In the genomic region with DNA sequence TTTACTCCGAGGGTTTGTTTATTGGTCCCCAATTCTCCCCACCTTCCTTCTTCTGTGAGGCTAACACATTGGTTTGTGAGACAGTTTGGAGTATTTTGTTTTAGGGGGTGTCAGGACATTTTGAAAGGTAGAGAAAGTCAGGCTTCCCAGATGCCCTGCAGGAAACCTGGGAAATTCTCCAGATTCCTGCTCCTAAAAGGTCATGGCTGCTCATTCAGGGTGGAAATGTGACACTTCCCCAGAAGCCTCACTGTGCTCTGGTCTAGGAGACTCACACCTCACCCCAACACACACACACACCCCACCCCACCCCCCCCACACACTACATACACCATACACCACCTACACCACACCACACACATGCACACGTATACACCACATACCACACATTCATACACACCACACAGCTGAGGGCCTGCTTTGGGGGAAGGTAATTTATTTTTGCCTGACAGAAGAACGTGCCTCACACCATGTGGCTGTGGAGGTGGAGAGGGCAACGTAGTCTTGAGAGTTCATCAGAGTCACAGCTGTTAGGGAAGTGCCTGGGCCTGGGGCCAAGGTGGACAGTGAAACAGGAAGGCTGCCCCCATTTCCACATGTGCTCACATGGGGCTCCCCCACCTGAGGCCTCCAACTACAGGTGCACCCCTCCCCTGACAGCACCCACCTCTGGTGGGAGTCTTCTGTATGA, we compare ENCODE assay signal across 8 cellular contexts. TPM values are rescaled to one million over a fixed set of nuclear protein-coding genes. Genes with fewer than 3 reads are reported as not detected.
DNase-seq lines count a peak whose midpoint lies in the region; ATAC-seq, FAIRE-seq and TF ChIP-seq lines count a peak whose summit lies in the region.
"Had no signal": no experiment of that assay in that cellular context is flagged by ENCODE, and none has a peak within 500 bp of the region (broad histone marks: within the 10 kb centered on the region; RNA-seq: fewer than 3 reads in every experiment).

No MANE protein-coding gene starts in this region.

- no peak overlapping the region for H3K9ac ChIP-seq in kidney (ENCODE audit: low read length in 2 of 2)

- intact Hi-C loops in kidney (cut with DNase I) = no loop called here

- no peaks in the 10 kb centered on the region for H3K4me1 ChIP-seq in CD8-positive, alpha-beta memory T cell (ENCODE audit: insufficient read depth, low read length)
- H3K4me1 ChIP-seq in kidney (ENCODE audit: control insufficient read depth in 1 of 2, insufficient read depth in 1 of 2, low read depth in 1 of 2, low read length in 2 of 2) = peaks cover 5 to 14% of the 10 kb centered on the region in 2 donors

- no peaks in the 10 kb centered on the region for H3K27me3 Mint-ChIP-seq in activated CD8-positive, alpha-beta T cell treated with anti-CD3 and anti-CD28 coated beads, Interleukin-2, amount 10 ng/mL, durations not matched to agents 7 days and 5 days (ENCODE audit: low read depth)
- no peaks in the 10 kb centered on the region for H3K27me3 Mint-ChIP-seq in CD8-positive, alpha-beta memory T cell

- DNase-seq in activated CD8-positive, alpha-beta T cell treated with anti-CD3 and anti-CD28 coated beads, Interleukin-2, amount 10 ng/mL, durations not matched to agents 7 days and 5 days = no peak
- peak; percentile 41 for DNase-seq in medulla oblongata (ENCODE audit: extremely low spot score)
- no peak for DNase-seq in CD8-positive, alpha-beta memory T cell
- DNase-seq in kidney = no peak

- no peak overlapping the region for H3K4me3 Mint-ChIP-seq in activated CD8-positive, alpha-beta T cell treated with anti-CD3 and anti-CD28 coated beads, Interleukin-2, amount 10 ng/mL, durations not matched to agents 7 days and 5 days
- no peak overlapping the region for H3K4me3 Mint-ChIP-seq in CD8-positive, alpha-beta memory T cell

- TF ChIP-seq CTCF in kidney (IDR thresholded peaks at IDR 0.05; ENCODE audit: borderline replicate concordance, extremely low read depth, insufficient read depth) = no peak

- H3K9me3 Mint-ChIP-seq in activated CD8-positive, alpha-beta T cell treated with anti-CD3 and anti-CD28 coated beads, Interleukin-2, amount 10 ng/mL, durations not matched to agents 7 days and 5 days (ENCODE audit: insufficient read depth) = no peaks in the 10 kb centered on the region
- no peaks in the 10 kb centered on the region for H3K9me3 Mint-ChIP-seq in CD8-positive, alpha-beta memory T cell

- H3K36me3 Mint-ChIP-seq in activated CD8-positive, alpha-beta T cell treated with anti-CD3 and anti-CD28 coated beads, Interleukin-2, amount 10 ng/mL, durations not matched to agents 7 days and 5 days (ENCODE audit: low read depth) = peaks cover under 1% of the 10 kb centered on the region
- peaks cover 0 to 4% (median 2%) of the 10 kb centered on the region in 3 donors for H3K36me3 Mint-ChIP-seq in CD8-positive, alpha-beta memory T cell

- ATAC-seq in GM19452 (IDR thresholded peaks at IDR 0.05; ENCODE audit: unreplicated experiment) (peak; percentile 54), HG03432 (IDR thresholded peaks at IDR 0.05; ENCODE audit: unreplicated experiment) (peak; percentile 75), HG03442 (IDR thresholded peaks at IDR 0.05; ENCODE audit: unreplicated experiment) (no peak)
- peak; percentile 24 for ATAC-seq in activated CD8-positive, alpha-beta T cell treated with anti-CD3 and anti-CD28 coated beads, Interleukin-2, amount 10 ng/mL, durations not matched to agents 7 days and 5 days

- POLR2A ChIA-PET in activated CD8-positive, alpha-beta T cell treated with anti-CD3 and anti-CD28 coated beads, Interleukin-2, amount 10 ng/mL, durations not matched to agents 7 days and 5 days (lab: Charles Lee) = no interaction called here
- POLR2A ChIA-PET in CD8-positive, alpha-beta memory T cell (lab: Charles Lee) = no interaction called here

- H3K36me3 ChIP-seq in CD8-positive, alpha-beta memory T cell (ENCODE audit: insufficient read depth, low read length) = no peaks in the 10 kb centered on the region
- H3K36me3 ChIP-seq in kidney (ENCODE audit: control insufficient read depth in 1 of 2, insufficient read depth in 2 of 2, low read length in 2 of 2) = no peaks in the 10 kb centered on the region
- H3K36me3 ChIP-seq: suprapubic skin had no signal

- no peaks in the 10 kb centered on the region for H3K9me3 ChIP-seq in CD8-positive, alpha-beta memory T cell (ENCODE audit: low read length)
- no peaks in the 10 kb centered on the region for H3K9me3 ChIP-seq in kidney (ENCODE audit: control insufficient read depth in 1 of 2, low read length in 2 of 2)
- H3K9me3 ChIP-seq: suprapubic skin had no signal

- H3K27me3 ChIP-seq in CD8-positive, alpha-beta memory T cell (ENCODE audit: insufficient read depth, low read length, poor library complexity, severe bottlenecking) = no peaks in the 10 kb centered on the region
- H3K27me3 ChIP-seq: suprapubic skin had no signal

- no peak overlapping the region for H3K27ac ChIP-seq in CD8-positive, alpha-beta memory T cell (ENCODE audit: low read depth, low read length)
- H3K27ac ChIP-seq in kidney (ENCODE audit: low read depth in 2 of 2, low read length in 2 of 2) = no peak overlapping the region
- H3K27ac ChIP-seq: suprapubic skin had no signal

- no peak overlapping the region for H3K4me3 ChIP-seq in CD8-positive, alpha-beta memory T cell (ENCODE audit: low read length)
- H3K4me3 ChIP-seq in kidney (ENCODE audit: low read length in 2 of 2) = no peak overlapping the region
- H3K4me3 ChIP-seq: suprapubic skin had no signal

- CTCF ChIA-PET in activated CD8-positive, alpha-beta T cell treated with anti-CD3 and anti-CD28 coated beads, Interleukin-2, amount 10 ng/mL, durations not matched to agents 7 days and 5 days (lab: Charles Lee) = interaction anchor here (1.2 to 1.4 kb wide), 2 partner anchors 55 to 106 kb away, joined by 3 read pairs; no protein-coding TSS in a partner anchor
- CTCF ChIA-PET in CD8-positive, alpha-beta memory T cell (lab: Charles Lee) = interaction anchor here (1.5 kb wide), 1 partner anchor 8 kb away, joined by 3 read pairs; no protein-coding TSS in a partner anchor

- H3K27ac Mint-ChIP-seq in activated CD8-positive, alpha-beta T cell treated with anti-CD3 and anti-CD28 coated beads, Interleukin-2, amount 10 ng/mL, durations not matched to agents 7 days and 5 days = no peak overlapping the region
- H3K27ac Mint-ChIP-seq in CD8-positive, alpha-beta memory T cell = no peak overlapping the region

- FAIRE-seq in kidney (lab: Jason Lieb, UNC) = no peak

- H3K4me1 Mint-ChIP-seq in activated CD8-positive, alpha-beta T cell treated with anti-CD3 and anti-CD28 coated beads, Interleukin-2, amount 10 ng/mL, durations not matched to agents 7 days and 5 days (ENCODE audit: low read depth) = peaks cover 10% of the 10 kb centered on the region
- peaks cover 0 to 5% (median 0%) of the 10 kb centered on the region in 3 donors for H3K4me1 Mint-ChIP-seq in CD8-positive, alpha-beta memory T cell

RNA-seq across cellular contexts. Expression of a gene that starts 40.4 kb away (rescaled TPM):
- total RNA-seq in activated CD8-positive, alpha-beta T cell treated with anti-CD3 and anti-CD28 coated beads, Interleukin-2, amount 10 ng/mL, durations not matched to agents 7 days and 5 days = 10 to 100 TPM; 48.4 to 49.4 TPM
- 10 to 100 TPM; 27.0 to 27.2 TPM for total RNA-seq in CD8-positive, alpha-beta memory T cell
- polyA plus RNA-seq in CD8-positive, alpha-beta memory T cell = 5.8 TPM
- total RNA-seq in kidney = 36.3 TPM
- 3.1 TPM for polyA plus RNA-seq in kidney (ENCODE audit: insufficient read depth, low read depth, low replicate concordance)
